ENCODE assay signal across 3 cellular contexts in the genomic region with DNA sequence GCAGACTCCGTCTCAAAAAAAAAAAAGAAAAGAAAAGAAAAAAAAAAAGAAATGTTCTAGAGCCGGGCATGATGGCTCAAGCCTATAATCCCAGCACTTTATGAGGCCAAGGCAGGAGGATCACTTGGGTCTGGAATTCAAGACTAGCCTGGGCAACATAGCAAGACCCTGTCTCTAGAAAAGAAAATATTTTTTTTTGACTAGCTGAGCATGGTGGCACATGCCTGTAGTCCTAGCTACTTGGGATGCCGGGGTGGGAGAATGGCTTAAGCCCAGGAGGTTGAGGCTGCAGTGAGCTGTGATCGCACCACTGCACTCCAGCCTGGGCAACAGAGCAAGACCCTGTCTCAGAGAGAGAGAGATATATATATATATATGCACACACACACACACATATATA.
TF ChIP-seq lines count a peak whose summit lies in the region.

No MANE protein-coding gene starts in this region.

TF ChIP-seq in HEK293, 187 proteins besides CTCF, POLR2A, EP300 and RAD21:
- peak; percentile 88 for TF ChIP-seq ZNF121 (tag by site-specific recombination; IDR thresholded peaks at IDR 0.05)

TF ChIP-seq in WTC11, 78 proteins besides CTCF, POLR2A, EP300 and RAD21:
- TF ChIP-seq ZNF121 (CRISPR knock-in tag; IDR thresholded peaks at IDR 0.05), result peak; percentile 51; the same call in 1 of the 2 replicates

TF ChIP-seq in K562, 482 proteins besides CTCF, POLR2A, EP300 and RAD21:
- peak; percentile 23; the same call in 1 of the 2 replicates for TF ChIP-seq ZNF121 (CRISPR knock-in tag; conservative IDR thresholded peaks at IDR 0.05)
